21 cellular contexts compared by ENCODE assay signal in the genomic region with DNA sequence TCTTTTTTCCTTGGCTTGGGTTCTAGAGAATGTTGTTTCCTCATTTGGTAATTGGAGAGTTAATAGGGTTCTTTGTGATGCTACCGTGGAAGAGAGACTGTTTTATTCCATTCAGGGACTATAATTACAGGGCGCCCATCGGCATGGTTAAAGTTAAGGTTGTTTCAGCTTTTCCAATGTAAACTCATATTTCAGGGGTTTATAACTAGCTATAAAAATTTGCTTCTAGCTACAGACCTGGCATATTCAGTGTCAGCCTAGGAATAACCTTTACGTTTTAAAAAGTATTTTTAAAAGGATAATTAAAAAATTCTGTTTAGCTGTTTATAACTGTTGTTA.
DNase-seq lines count a peak whose midpoint lies in the region; ATAC-seq and TF ChIP-seq lines count a peak whose summit lies in the region.
"Had no signal": no experiment of that assay in that cellular context is flagged by ENCODE, and none has a peak within 500 bp of the region (broad histone marks: within the 10 kb centered on the region; RNA-seq: fewer than 3 reads in every experiment).

No MANE protein-coding gene starts in this region.

- H3K4me3 Mint-ChIP-seq in mesothelial cell of epicardium: no peak overlapping the region
- no peak overlapping the region for H3K4me3 Mint-ChIP-seq in activated CD8-positive, alpha-beta T cell treated with anti-CD3 and anti-CD28 coated beads, Interleukin-2, amount 10 ng/mL, durations not matched to agents 7 days and 5 days
- H3K4me3 Mint-ChIP-seq: activated CD4-positive, alpha-beta T cell treated with anti-CD3 and anti-CD28 coated beads, Interleukin-2, amount 10 ng/mL, durations not matched to agents 7 days and 5 days; activated naive CD4-positive, alpha-beta T cell treated with anti-CD3 and anti-CD28 coated beads, Interleukin-2, amount 50 U/mL, for 24 hours; stimulated activated naive CD8-positive, alpha-beta T cell treated with anti-CD3 and anti-CD28 coated beads, Interleukin-15, Interleukin-2, amounts not matched to agents 100 ng/mL and 50 ng/mL, for 24 hours had no signal

- no peak for TF ChIP-seq CTCF in mesothelial cell of epicardium (IDR thresholded peaks at IDR 0.05; ENCODE audit: unreplicated experiment)

- no peaks in the 10 kb centered on the region for H3K36me3 ChIP-seq in HUES64 (ENCODE audit: insufficient read depth, low read length)
- H3K36me3 ChIP-seq: breast epithelium had no signal

- H3K27ac Mint-ChIP-seq in mesothelial cell of epicardium: peak overlapping the region; percentile 90
- no peak overlapping the region for H3K27ac Mint-ChIP-seq in activated CD8-positive, alpha-beta T cell treated with anti-CD3 and anti-CD28 coated beads, Interleukin-2, amount 10 ng/mL, durations not matched to agents 7 days and 5 days
- H3K27ac Mint-ChIP-seq: activated CD4-positive, alpha-beta T cell treated with anti-CD3 and anti-CD28 coated beads, Interleukin-2, amount 10 ng/mL, durations not matched to agents 7 days and 5 days; activated naive CD4-positive, alpha-beta T cell treated with anti-CD3 and anti-CD28 coated beads, Interleukin-2, amount 50 U/mL, for 24 hours; stimulated activated naive CD8-positive, alpha-beta T cell treated with anti-CD3 and anti-CD28 coated beads, Interleukin-15, Interleukin-2, amounts not matched to agents 100 ng/mL and 50 ng/mL, for 24 hours had no signal

- H3K27ac ChIP-seq in HUES64 (ENCODE audit: low read depth, low read length) (peak overlapping the region; percentile 20; the same call in 1 of the 2 replicates), caudate nucleus (ENCODE audit: low read depth, low read length) (peak overlapping the region; percentile 74), temporal lobe (ENCODE audit: low read depth, low read length) (peak overlapping the region; percentile 25)
- H3K27ac ChIP-seq: SK-N-MC had no signal

- peaks cover 12% of the 10 kb centered on the region for H3K36me3 Mint-ChIP-seq in mesothelial cell of epicardium
- peaks cover 13% of the 10 kb centered on the region for H3K36me3 Mint-ChIP-seq in activated CD8-positive, alpha-beta T cell treated with anti-CD3 and anti-CD28 coated beads, Interleukin-2, amount 10 ng/mL, durations not matched to agents 7 days and 5 days (ENCODE audit: low read depth)

- H3K9ac ChIP-seq in HUES64 (ENCODE audit: low read depth, low read length): no peak overlapping the region

- no peak for DNase-seq in caudate nucleus (lab: John Stamatoyannopoulos, UW)
- DNase-seq in mesothelial cell of epicardium (ENCODE audit: low spot score in 2 of 2, unreplicated experiment in 2 of 2): no peak
- no peak for DNase-seq in activated CD8-positive, alpha-beta T cell treated with anti-CD3 and anti-CD28 coated beads, Interleukin-2, amount 10 ng/mL, durations not matched to agents 7 days and 5 days
- DNase-seq in activated naive CD4-positive, alpha-beta T cell treated with Interleukin-2 at 50 U/mL for 16 hours: no peak
- DNase-seq: activated CD4-positive, alpha-beta T cell treated with anti-CD3 and anti-CD28 coated beads, Interleukin-2, amount 10 ng/mL, durations not matched to agents 7 days and 5 days; activated T-cell treated with anti-CD3 and anti-CD28 coated beads for 4 hours; COR-L47; effector memory CD4-positive, alpha-beta T cell; hippocampal formation; NCI-H1694; NCI-H526 treated with DMSO at 0.1 percent for 48 hours; T1000 had no signal

- no peak overlapping the region for H3K4me3 ChIP-seq in HUES64 (ENCODE audit: low read length)
- H3K4me3 ChIP-seq: SK-N-MC had no signal

- POLR2A ChIA-PET in activated CD8-positive, alpha-beta T cell treated with anti-CD3 and anti-CD28 coated beads, Interleukin-2, amount 10 ng/mL, durations not matched to agents 7 days and 5 days (lab: Charles Lee): no interaction called here

- no peaks in the 10 kb centered on the region for H3K27me3 ChIP-seq in HUES64 (ENCODE audit: insufficient read depth, low read length)
- H3K27me3 ChIP-seq: breast epithelium had no signal

- H3K4me1 Mint-ChIP-seq in mesothelial cell of epicardium: peaks cover 38% of the 10 kb centered on the region
- peaks cover 21% of the 10 kb centered on the region for H3K4me1 Mint-ChIP-seq in activated CD8-positive, alpha-beta T cell treated with anti-CD3 and anti-CD28 coated beads, Interleukin-2, amount 10 ng/mL, durations not matched to agents 7 days and 5 days (ENCODE audit: low read depth)

- peaks cover 2% of the 10 kb centered on the region for H3K9me3 Mint-ChIP-seq in mesothelial cell of epicardium
- peaks cover under 1% of the 10 kb centered on the region for H3K9me3 Mint-ChIP-seq in activated CD8-positive, alpha-beta T cell treated with anti-CD3 and anti-CD28 coated beads, Interleukin-2, amount 10 ng/mL, durations not matched to agents 7 days and 5 days (ENCODE audit: insufficient read depth)
- H3K9me3 Mint-ChIP-seq: activated CD4-positive, alpha-beta T cell treated with anti-CD3 and anti-CD28 coated beads, Interleukin-2, amount 10 ng/mL, durations not matched to agents 7 days and 5 days; activated naive CD4-positive, alpha-beta T cell treated with anti-CD3 and anti-CD28 coated beads, Interleukin-2, amount 50 U/mL, for 24 hours; stimulated activated naive CD8-positive, alpha-beta T cell treated with anti-CD3 and anti-CD28 coated beads, Interleukin-15, Interleukin-2, amounts not matched to agents 100 ng/mL and 50 ng/mL, for 24 hours had no signal

- ATAC-seq in activated CD8-positive, alpha-beta T cell treated with anti-CD3 and anti-CD28 coated beads, Interleukin-2, amount 10 ng/mL, durations not matched to agents 7 days and 5 days: no peak
- ATAC-seq in HG03095 (IDR thresholded peaks at IDR 0.05; ENCODE audit: unreplicated experiment) (no peak), HG02642 (IDR thresholded peaks at IDR 0.05; ENCODE audit: poor library complexity, unreplicated experiment) (no peak)
- ATAC-seq: Panc1 had no signal

- H3K9me3 ChIP-seq in HUES64 (ENCODE audit: insufficient read depth, low read depth, low read length): no peaks in the 10 kb centered on the region
- H3K9me3 ChIP-seq: breast epithelium had no signal

- H3K4me1 ChIP-seq in HUES64 (ENCODE audit: insufficient read depth, low read length): peaks cover 43% of the 10 kb centered on the region
- H3K4me1 ChIP-seq: breast epithelium had no signal

- no peaks in the 10 kb centered on the region for H3K27me3 Mint-ChIP-seq in mesothelial cell of epicardium (ENCODE audit: low read depth)
- no peaks in the 10 kb centered on the region for H3K27me3 Mint-ChIP-seq in activated CD8-positive, alpha-beta T cell treated with anti-CD3 and anti-CD28 coated beads, Interleukin-2, amount 10 ng/mL, durations not matched to agents 7 days and 5 days (ENCODE audit: low read depth)
- H3K27me3 Mint-ChIP-seq: activated CD4-positive, alpha-beta T cell treated with anti-CD3 and anti-CD28 coated beads, Interleukin-2, amount 10 ng/mL, durations not matched to agents 7 days and 5 days; activated naive CD4-positive, alpha-beta T cell treated with anti-CD3 and anti-CD28 coated beads, Interleukin-2, amount 50 U/mL, for 24 hours; stimulated activated naive CD8-positive, alpha-beta T cell treated with anti-CD3 and anti-CD28 coated beads, Interleukin-15, Interleukin-2, amounts not matched to agents 100 ng/mL and 50 ng/mL, for 24 hours had no signal

- CTCF ChIA-PET in activated CD8-positive, alpha-beta T cell treated with anti-CD3 and anti-CD28 coated beads, Interleukin-2, amount 10 ng/mL, durations not matched to agents 7 days and 5 days (lab: Charles Lee): no interaction called here

- 20% methylated on average over 3 of the region's 4 CpGs for WGBS in HUES64

Comparison
In these comparisons a context has a peak if more than half of its experiments do, and no peak if none do; other contexts are left out.
1. H3K27ac ChIP-seq: peak in every context shown above with its lines; median percentile 74 in caudate nucleus; 25 in temporal lobe; 20 in HUES64.